20 cellular contexts compared by ENCODE assay signal in genomic region chr1:47936916-47937551, GRCh38.
"Had no signal": no experiment of that assay in that cellular context is flagged by ENCODE, and none has a peak within 500 bp of the region (broad histone marks: within the 10 kb centered on the region; RNA-seq: fewer than 3 reads in every experiment).

No MANE protein-coding gene starts in this region.

- H3K4me2 ChIP-seq: smooth muscle cell had no signal

- H3K27me3 ChIP-seq: transverse colon had no signal

- H3K27ac Mint-ChIP-seq: natural killer cell treated with Interleukin-12 subunit alpha and Interleukin-12 subunit beta and Interleukin-15 and Interleukin-18, amount 100 ng/mL, for 72 hours; progenitor cell of endocrine pancreas; stimulated activated naive CD8-positive, alpha-beta T cell treated with anti-CD3 and anti-CD28 coated beads, Interleukin-15, amount 100 ng/mL, for 72 hours had no signal

- H3K4me3 ChIP-seq: lower lobe of right lung, smooth muscle cell, suprapubic skin, transverse colon had no signal

- H3K9me3 ChIP-seq: lower lobe of right lung, suprapubic skin, transverse colon had no signal

- FAIRE-seq: frontal cortex, keratinocyte had no signal

- H3K4me1 ChIP-seq: parathyroid adenoma had no signal

- H3K36me3 Mint-ChIP-seq: natural killer cell treated with Interleukin-12 subunit alpha and Interleukin-12 subunit beta and Interleukin-15 and Interleukin-18, amount 100 ng/mL, for 72 hours had no signal

- H3K4me1 Mint-ChIP-seq: neural crest cell; stimulated activated naive CD8-positive, alpha-beta T cell treated with anti-CD3 and anti-CD28 coated beads, Interleukin-15, amount 100 ng/mL, for 72 hours had no signal

- H3K27me3 Mint-ChIP-seq: progenitor cell of endocrine pancreas had no signal

- H3K4me3 Mint-ChIP-seq: natural killer cell treated with Interleukin-12 subunit alpha and Interleukin-12 subunit beta and Interleukin-15 and Interleukin-18, amount 100 ng/mL, for 72 hours; neural crest cell; stimulated activated naive CD8-positive, alpha-beta T cell treated with anti-CD3 and anti-CD28 coated beads, Interleukin-15, amount 100 ng/mL, for 72 hours had no signal

- H3K9me3 Mint-ChIP-seq: natural killer cell treated with Interleukin-12 subunit alpha and Interleukin-12 subunit beta and Interleukin-15 and Interleukin-18, amount 100 ng/mL, for 72 hours; neural crest cell; stimulated activated naive CD8-positive, alpha-beta T cell treated with anti-CD3 and anti-CD28 coated beads, Interleukin-15, amount 100 ng/mL, for 72 hours had no signal

- H3K27ac ChIP-seq: lower lobe of right lung, parathyroid adenoma, suprapubic skin, transverse colon had no signal

- DNase-seq: cortex of kidney; effector CD4-positive, alpha-beta T cell; left ventricle myocardium superior; lower lobe of right lung; stimulated activated CD4-positive, alpha-beta T cell treated with anti-CD3 and anti-CD28 coated beads, Interleukin-12 subunit alpha, Interleukin-12 subunit beta, amount 100 ng/mL, for 4 hours; stimulated activated CD4-positive, alpha-beta T cell treated with anti-CD3 and anti-CD28 coated beads, Interleukin-1b, Interleukin-23, amount 100 ng/mL, for 48 hours; stimulated activated CD4-positive, alpha-beta T cell treated with anti-CD3 and anti-CD28 coated beads, Interleukin-4, amount 100 ng/mL, for 1 hour; stimulated activated CD8-positive, alpha-beta memory T cell treated with anti-CD3 and anti-CD28 coated beads, Interleukin-4, amount 100 ng/mL, for 48 hours; stimulated activated naive CD4-positive, alpha-beta T cell; stimulated activated naive CD8-positive, alpha-beta T cell treated with anti-CD3 and anti-CD28 coated beads, Interleukin-15, amount 100 ng/mL, for 72 hours; transverse colon had no signal

- H3K9ac ChIP-seq: parathyroid adenoma had no signal

- ATAC-seq: left ventricle myocardium superior; lower lobe of right lung; natural killer cell treated with Interleukin-12 subunit alpha and Interleukin-12 subunit beta and Interleukin-15 and Interleukin-18, amount 100 ng/mL, for 72 hours; sciatic nerve; stimulated activated naive CD8-positive, alpha-beta T cell treated with anti-CD3 and anti-CD28 coated beads, Interleukin-15, amount 100 ng/mL, for 72 hours had no signal

- H2AFZ ChIP-seq: parathyroid adenoma had no signal

- H3K36me3 ChIP-seq: lower lobe of right lung, suprapubic skin, transverse colon had no signal

- H3K79me2 ChIP-seq: parathyroid adenoma had no signal
